In the genomic region with DNA sequence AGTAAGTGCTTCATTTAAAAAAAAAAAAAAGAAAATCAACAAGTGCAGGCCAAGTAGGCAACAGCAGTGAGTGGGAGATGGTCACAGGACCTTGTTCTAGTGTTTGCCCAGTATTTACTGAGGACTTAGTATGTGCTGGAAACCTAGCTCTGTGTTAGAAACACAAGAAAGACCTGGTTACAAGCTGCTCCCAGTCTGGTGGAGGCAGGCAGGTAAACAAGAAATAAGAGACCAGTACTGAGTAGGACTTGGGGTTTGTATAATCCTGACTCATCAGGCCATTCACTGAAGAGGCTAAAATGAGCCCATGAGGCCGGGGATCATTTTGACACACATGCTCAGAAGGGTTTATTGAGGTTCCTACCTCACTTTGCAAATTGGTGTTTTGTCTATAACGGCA, we compare ENCODE assay signal across 22 cellular contexts. TPM values are rescaled to one million over a fixed set of nuclear protein-coding genes. Genes with fewer than 3 reads are reported as not detected.
"Had no signal": no experiment of that assay in that cellular context is flagged by ENCODE, and none has a peak within 500 bp of the region (broad histone marks: within the 10 kb centered on the region; RNA-seq: fewer than 3 reads in every experiment).

No MANE protein-coding gene starts in this region.

- H3K27me3 ChIP-seq: esophagus squamous epithelium, heart left ventricle, right lobe of liver, testis, tibial nerve had no signal

- DNase-seq: cerebellar nuclear complex; effector memory CD8-positive, alpha-beta T cell; esophagus squamous epithelium; heart left ventricle; hypothalamus; left ventricle myocardium inferior; lower lobe of right lung; midbrain; naive B cell; occipital lobe; retina; right lobe of liver; stimulated activated CD4-positive, alpha-beta T cell treated with anti-CD3 and anti-CD28 coated beads, Interleukin-4, amount 100 ng/mL, for 1 hour; stimulated activated CD8-positive, alpha-beta memory T cell treated with anti-CD3 and anti-CD28 coated beads, Interleukin-4, amount 100 ng/mL, for 48 hours; testis had no signal

- H3K27ac ChIP-seq: esophagus squamous epithelium, heart left ventricle, left ventricle myocardium inferior, lower lobe of right lung, parathyroid adenoma, prostate gland, right lobe of liver, testis, tibial nerve had no signal

- H3K9me3 ChIP-seq: esophagus squamous epithelium, heart left ventricle, left ventricle myocardium inferior, lower lobe of right lung, prostate gland, right lobe of liver, testis, tibial nerve had no signal

- FAIRE-seq: colon, islet of Langerhans had no signal

- H3K9ac ChIP-seq: parathyroid adenoma had no signal

- H3K79me2 ChIP-seq: parathyroid adenoma had no signal

- H2AFZ ChIP-seq: parathyroid adenoma had no signal

- H3K4me1 ChIP-seq: esophagus squamous epithelium, left ventricle myocardium inferior, lower lobe of right lung, prostate gland, right lobe of liver, testis had no signal

- H3K36me3 ChIP-seq: esophagus squamous epithelium, heart left ventricle, left ventricle myocardium inferior, lower lobe of right lung, prostate gland, right lobe of liver, tibial nerve had no signal

- H3K4me3 ChIP-seq: esophagus squamous epithelium, heart left ventricle, left ventricle myocardium inferior, lower lobe of right lung, prostate gland, right lobe of liver, testis, tibial nerve had no signal

- ATAC-seq: effector memory CD8-positive, alpha-beta T cell; heart left ventricle; lower lobe of right lung; right lobe of liver; stimulated activated effector memory CD8-positive, alpha-beta T cell treated with anti-CD3 and anti-CD28 coated beads, Interleukin-12 subunit alpha, Interleukin-12 subunit beta, amount 100 ng/mL, for 72 hours had no signal

RNA-seq across cellular contexts. Expression of gene SERPINE3, which starts 21.5 kb away (rescaled TPM):
- total RNA-seq: epithelial cell of proximal tubule, esophagus squamous epithelium, left ventricle myocardium inferior, lower lobe of right lung, prostate gland, right lobe of liver had no signal
- polyA plus RNA-seq: heart left ventricle had no signal
